In genomic region chr5:31939151-31939550, GRCh38 we compare ENCODE assay signal across 2 cellular contexts.
TF ChIP-seq lines count a peak whose summit lies in the region.

No MANE protein-coding gene starts in this region.

TF ChIP-seq in liver, 16 proteins besides CTCF, POLR2A, EP300 and RAD21:
- peak in 1 of 2 donors; percentile 31 for TF ChIP-seq HNF4A (conservative IDR thresholded peaks at IDR 0.05)
- TF ChIP-seq HNF4G (IDR thresholded peaks at IDR 0.05): no peak
- peak; percentile 22 for TF ChIP-seq YY1 (IDR thresholded peaks at IDR 0.05)
- no peak for TF ChIP-seq FOXA2 (IDR thresholded peaks at IDR 0.05)
- TF ChIP-seq ZBTB33 (IDR thresholded peaks at IDR 0.05): no peak
TF ChIP-seq in liver: peak in this region for 2.

TF ChIP-seq in HepG2, 621 proteins besides CTCF, POLR2A, EP300 and RAD21:
- TF ChIP-seq ZNF558 (CRISPR knock-in tag; IDR thresholded peaks at IDR 0.05; ENCODE audit: borderline replicate concordance) (no peak), HNF1B (CRISPR knock-in tag; IDR thresholded peaks at IDR 0.05) (no peak), SNAPC4 (CRISPR knock-in tag; IDR thresholded peaks at IDR 0.05) (no peak), ZBTB10 (CRISPR knock-in tag; IDR thresholded peaks at IDR 0.05; ENCODE audit: borderline replicate concordance) (no peak), ZC3H4 (CRISPR knock-in tag; IDR thresholded peaks at IDR 0.05; ENCODE audit: borderline replicate concordance) (no peak), DBP (CRISPR knock-in tag; IDR thresholded peaks at IDR 0.05; ENCODE audit: not compliant biosample characterization) (no peak), ZNF780A (CRISPR knock-in tag; IDR thresholded peaks at IDR 0.05) (no peak), ZNF230 (CRISPR knock-in tag; IDR thresholded peaks at IDR 0.05) (no peak), ZNF136 (CRISPR knock-in tag; IDR thresholded peaks at IDR 0.05; ENCODE audit: low read depth) (no peak), TCF7L2 (IDR thresholded peaks at IDR 0.05; ENCODE audit: low read depth, low read length) (no peak), SMAD3 (CRISPR knock-in tag; IDR thresholded peaks at IDR 0.05) (no peak), SMAD1 (CRISPR knock-in tag; IDR thresholded peaks at IDR 0.05; ENCODE audit: borderline replicate concordance, low read depth) (no peak), ARNTL (CRISPR knock-in tag; IDR thresholded peaks at IDR 0.05) (no peak), FUBP1 (CRISPR knock-in tag; IDR thresholded peaks at IDR 0.05; ENCODE audit: borderline replicate concordance) (no peak), CENPBD1 (CRISPR knock-in tag; IDR thresholded peaks at IDR 0.05; ENCODE audit: borderline replicate concordance, low read depth) (no peak), ZNF564 (CRISPR knock-in tag; IDR thresholded peaks at IDR 0.05) (no peak), ZBTB42 (CRISPR knock-in tag; IDR thresholded peaks at IDR 0.05) (no peak), ZNF687 (CRISPR knock-in tag; IDR thresholded peaks at IDR 0.05) (no peak)
